ENCODE assay signal across 21 cellular contexts in the genomic region with DNA sequence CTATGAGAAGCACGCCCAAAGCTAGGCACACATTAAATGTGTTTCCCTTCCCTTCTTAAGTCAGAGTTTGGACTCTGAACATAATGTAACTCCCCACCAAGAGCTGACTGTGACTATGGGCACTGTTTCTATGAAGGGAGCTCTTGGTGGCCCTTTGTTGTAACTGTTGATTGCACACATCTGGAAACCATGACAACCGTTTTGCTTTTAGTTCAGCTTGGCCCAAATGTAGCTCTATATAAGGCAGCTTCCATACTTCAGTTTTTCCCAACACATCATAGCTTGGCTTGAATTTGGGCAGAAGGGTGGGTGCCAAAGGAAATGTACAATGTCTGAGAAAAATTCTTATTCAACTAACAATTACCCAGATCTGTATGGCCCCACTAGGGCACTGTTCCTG. TPM values are rescaled to one million over a fixed set of nuclear protein-coding genes. Genes with fewer than 3 reads are reported as not detected.
DNase-seq lines count a peak whose midpoint lies in the region; ATAC-seq and FAIRE-seq lines count a peak whose summit lies in the region.
"Had no signal": no experiment of that assay in that cellular context is flagged by ENCODE, and none has a peak within 500 bp of the region (broad histone marks: within the 10 kb centered on the region; RNA-seq: fewer than 3 reads in every experiment).

No MANE protein-coding gene starts in this region.

- no peak overlapping the region for H2BK5ac ChIP-seq in mesendoderm (ENCODE audit: low read length)

- no peak overlapping the region for H2AK5ac ChIP-seq in mesendoderm (ENCODE audit: low read length)

- ATAC-seq in HG02610 (IDR thresholded peaks at IDR 0.05; ENCODE audit: unreplicated experiment) (no peak), left colon (no peak)
- ATAC-seq: CD8-positive, alpha-beta T cell had no signal

- H3F3A ChIP-seq in GM23248 (ENCODE audit: insufficient read depth) = no peaks in the 10 kb centered on the region

- H3K18ac ChIP-seq in mesendoderm (ENCODE audit: low read length) = no peak overlapping the region

- in situ Hi-C loops in GM23248 (cut with MboI) = no loop called here

- H3K56ac ChIP-seq in mesendoderm (ENCODE audit: low read length) = no peak overlapping the region

- DNase-seq in GM23248 = peak; percentile 29
- peak; percentile 7 for DNase-seq in NAMALWA (ENCODE audit: low spot score)
- peak; percentile 39 for DNase-seq in fibroblast of gingiva (ENCODE audit: low read depth)
- DNase-seq in mesendoderm = peak; percentile 34
- no peak for DNase-seq in A172 (ENCODE audit: low spot score)
- no peak for DNase-seq in left colon
- no peak for DNase-seq in RCC 7860 (ENCODE audit: low spot score)
- DNase-seq: Calu3; CD8-positive, alpha-beta T cell; DMS79; KBM-7; NCI-H1694 treated with DMSO at 0.1 percent for 48 hours; NCI-H2107; NCI-H226; NCI-H524; SIG-M5 had no signal

- WGBS in GM23248 (ENCODE audit: low coverage in 1 of 2, low lambda C conversion rate in 2 of 2, missing lambda C conversion rate in 2 of 2), 2 experiments = 11 to 12% methylated on average over 2 of the region's 2 CpGs
- WGBS in mesendoderm (ENCODE audit: extremely low coverage, insufficient coverage, low lambda C conversion rate) = no CpG with 5 or more reads among the region's 2 CpGs

- H2BK120ac ChIP-seq in mesendoderm (ENCODE audit: low read depth, low read length) = no peak overlapping the region

- H3K4me3 ChIP-seq in GM23248 = no peak overlapping the region
- H3K4me3 ChIP-seq in mesendoderm (ENCODE audit: low read length) = no peak overlapping the region
- H3K4me3 ChIP-seq: BLaER1 treated with 17β-estradiol and CSF1 and Interleukin-3, amounts not matched to agents 10 nM and 100 nM had no signal

- H3K23ac ChIP-seq in mesendoderm (ENCODE audit: low read length) = no peak overlapping the region

- H2AFZ ChIP-seq in GM23248 = no peak overlapping the region

- no peak for FAIRE-seq in RCC 7860 (lab: Jason Lieb, UNC)
- FAIRE-seq: GM12892 had no signal

- no peaks in the 10 kb centered on the region for H4K20me1 ChIP-seq in GM23248 (ENCODE audit: insufficient read depth)
- H4K20me1 ChIP-seq: BLaER1 treated with 17β-estradiol and CSF1 and Interleukin-3, amounts not matched to agents 10 nM and 100 nM had no signal

- H3K4me1 ChIP-seq in GM23248 (ENCODE audit: insufficient read depth) = no peaks in the 10 kb centered on the region
- peaks cover 4% of the 10 kb centered on the region for H3K4me1 ChIP-seq in mesendoderm (ENCODE audit: control insufficient read depth, low read depth, low read length)

- no peak overlapping the region for H4K5ac ChIP-seq in mesendoderm (ENCODE audit: low read length)

- no peak overlapping the region for H2BK15ac ChIP-seq in mesendoderm (replicated peaks; ENCODE audit: low read depth)

- intact Hi-C loops in left colon (cut with DNase I, micrococcal nuclease) = no loop called here

- H4K8ac ChIP-seq in mesendoderm (ENCODE audit: low read depth, low read length) = no peak overlapping the region

- H3K9ac ChIP-seq in GM23248 = no peak overlapping the region
- H3K9ac ChIP-seq in mesendoderm (ENCODE audit: low read length) = no peak overlapping the region
- H3K9ac ChIP-seq: BLaER1 treated with 17β-estradiol and CSF1 and Interleukin-3, amounts not matched to agents 10 nM and 100 nM had no signal

- no peaks in the 10 kb centered on the region for H3K79me1 ChIP-seq in mesendoderm (ENCODE audit: low read length)

- no peaks in the 10 kb centered on the region for H3K36me3 ChIP-seq in GM23248 (ENCODE audit: low read depth)
- no peaks in the 10 kb centered on the region for H3K36me3 ChIP-seq in mesendoderm (ENCODE audit: control insufficient read depth, insufficient read depth, low read length)
- H3K36me3 ChIP-seq: BLaER1 treated with 17β-estradiol and CSF1 and Interleukin-3, amounts not matched to agents 10 nM and 100 nM had no signal

- no peak overlapping the region for H3K4me2 ChIP-seq in GM23248 (ENCODE audit: unreplicated experiment)
- H3K4me2 ChIP-seq in mesendoderm (ENCODE audit: low read length) = no peak overlapping the region
- H3K4me2 ChIP-seq: BLaER1 treated with 17β-estradiol and CSF1 and Interleukin-3, amounts not matched to agents 10 nM and 100 nM had no signal

- no peaks in the 10 kb centered on the region for H3K79me2 ChIP-seq in GM23248 (ENCODE audit: insufficient read depth)
- no peaks in the 10 kb centered on the region for H3K79me2 ChIP-seq in mesendoderm (ENCODE audit: control insufficient read depth, insufficient read depth, low read length)

- no peaks in the 10 kb centered on the region for H3K9me3 ChIP-seq in GM23248 (ENCODE audit: low read depth)

- no peak overlapping the region for H3K4ac ChIP-seq in mesendoderm (ENCODE audit: low read depth, low read length)

- H3K27ac ChIP-seq in GM23248 = no peak overlapping the region
- H3K27ac ChIP-seq in mesendoderm (ENCODE audit: low read depth, low read length) = no peak overlapping the region
- H3K27ac ChIP-seq: BLaER1 treated with 17β-estradiol and CSF1 and Interleukin-3, amounts not matched to agents 10 nM and 100 nM; RWPE1 had no signal

- no peaks in the 10 kb centered on the region for H3K9me2 ChIP-seq in GM23248 (ENCODE audit: insufficient read depth)

- H3K27me3 ChIP-seq in GM23248 (replicated peaks; ENCODE audit: insufficient read depth) (peaks cover 6% of the 10 kb centered on the region; the same call in 1 of the 2 replicates), mesendoderm (ENCODE audit: insufficient read depth, low read length, poor library complexity) (no peaks in the 10 kb centered on the region)
- H3K27me3 ChIP-seq: BLaER1 treated with 17β-estradiol and CSF1 and Interleukin-3, amounts not matched to agents 10 nM and 100 nM had no signal

RNA-seq across cellular contexts. Expression of a gene that starts 2.6 kb away (rescaled TPM):
- not detected in 2 replicates for total RNA-seq in GM23248 (2014; rRNA removed; shearing (Covaris generic))
- polyA plus RNA-seq in GM23248 (2016; fragmentation: Nextera tagmentation; extraction: Ambion mirVana) = not detected in 2 replicates
- not detected for polyA plus RNA-seq in mesendoderm (2013, experiment 1 of 2)
- not detected for polyA plus RNA-seq in mesendoderm (2013, experiment 2 of 2)
- total RNA-seq in A172 (2014; rRNA removed; shearing (Covaris generic)) = not detected in 2 replicates
- not detected for total RNA-seq in left colon
- total RNA-seq: A673; Calu3; CD8-positive, alpha-beta T cell had no signal

RNA-seq across cellular contexts. Expression of a gene that starts 19.2 kb away (rescaled TPM):
- not detected in 2 replicates for total RNA-seq in GM23248 (2014; rRNA removed; shearing (Covaris generic))
- polyA plus RNA-seq in GM23248 (2016; fragmentation: Nextera tagmentation; extraction: Ambion mirVana) = not detected in 2 replicates
- 0.06 TPM for polyA plus RNA-seq in mesendoderm (2013, experiment 1 of 2)
- 0.01 TPM for polyA plus RNA-seq in mesendoderm (2013, experiment 2 of 2)
- total RNA-seq in A172 (2014; rRNA removed; shearing (Covaris generic)) = 0.50 and 1.0 TPM in 2 replicates
- not detected for total RNA-seq in left colon
- total RNA-seq: CD8-positive, alpha-beta T cell had no signal

Comparison
In these comparisons a context has a peak if more than half of its experiments do, and no peak if none do; other contexts are left out.
1. DNase-seq: peak in GM23248 (single experiment), NAMALWA (single experiment), fibroblast of gingiva (single experiment) and mesendoderm (single experiment); none in A172 (single experiment), left colon (0 of 2) and RCC 7860 (single experiment).